8 cellular contexts compared by ENCODE assay signal in the genomic region with DNA sequence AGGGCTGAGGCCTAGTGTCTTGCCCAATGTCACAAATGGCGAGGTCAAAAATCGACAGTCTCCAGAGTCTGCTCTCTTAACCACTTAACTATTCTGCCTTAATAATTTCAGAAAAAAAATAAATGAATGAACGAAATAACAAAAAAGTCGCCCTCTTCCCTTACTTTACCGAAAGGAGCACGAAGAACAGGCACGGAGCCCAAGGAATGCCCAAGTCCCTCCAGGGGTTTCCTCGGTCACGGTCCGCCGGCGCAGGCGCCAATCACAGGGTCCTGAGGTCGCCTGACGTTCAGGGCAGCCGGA. TPM values are rescaled to one million over a fixed set of nuclear protein-coding genes. Genes with fewer than 3 reads are reported as not detected.
DNase-seq lines count a peak whose midpoint lies in the region; ATAC-seq, FAIRE-seq and TF ChIP-seq lines count a peak whose summit lies in the region.

No MANE protein-coding gene starts in this region.

- H3K27me3 ChIP-seq in iPS-20b (ENCODE audit: insufficient read depth, low read length) (no peaks in the 10 kb centered on the region), stomach (no peaks in the 10 kb centered on the region)

- no peaks in the 10 kb centered on the region for H3K27me3 Mint-ChIP-seq in activated naive CD8-positive, alpha-beta T cell treated with anti-CD3 and anti-CD28 coated beads, Interleukin-2, amount 10 ng/mL, durations not matched to agents 7 days and 5 days

- ATAC-seq in HG03095 (IDR thresholded peaks at IDR 0.05; ENCODE audit: unreplicated experiment): peak; percentile 40
- peak; percentile 77 for ATAC-seq in activated naive CD8-positive, alpha-beta T cell treated with anti-CD3 and anti-CD28 coated beads, Interleukin-2, amount 10 ng/mL, durations not matched to agents 7 days and 5 days (ENCODE audit: low read depth)
- no peak for ATAC-seq in GM19452 (IDR thresholded peaks at IDR 0.05; ENCODE audit: unreplicated experiment)

- H3K27ac Mint-ChIP-seq in activated naive CD8-positive, alpha-beta T cell treated with anti-CD3 and anti-CD28 coated beads, Interleukin-2, amount 10 ng/mL, durations not matched to agents 7 days and 5 days: peak overlapping the region; percentile 100

- no peak for FAIRE-seq in GM12891 (lab: Jason Lieb, UNC)

- no peaks in the 10 kb centered on the region for H3K9me3 ChIP-seq in iPS-20b (ENCODE audit: insufficient read depth, low read depth, low read length)
- no peaks in the 10 kb centered on the region for H3K9me3 ChIP-seq in stomach

- H3K36me3 Mint-ChIP-seq in activated naive CD8-positive, alpha-beta T cell treated with anti-CD3 and anti-CD28 coated beads, Interleukin-2, amount 10 ng/mL, durations not matched to agents 7 days and 5 days: peaks cover 21% of the 10 kb centered on the region

- H3K4me3 ChIP-seq in iPS-20b (ENCODE audit: low read length) (peak overlapping the region; percentile 95), stomach (peak overlapping the region; percentile 66 to 99 (median 91))

- TF ChIP-seq EP300 in stomach (IDR thresholded peaks at IDR 0.05): no peak

- DNase-seq in GM12891 (ENCODE audit: insufficient read length, low spot score) (no peak), stomach (peak; percentile 74), kidney tubule cell (ENCODE audit: low spot score) (no peak), GOT3 (lab: John Stamatoyannopoulos, UW) (no peak)
- no peak for DNase-seq in activated naive CD8-positive, alpha-beta T cell treated with anti-CD3 and anti-CD28 coated beads, Interleukin-2, amount 10 ng/mL, durations not matched to agents 7 days and 5 days

- 0 to 1% (median 0%) methylated on average over 16 of the region's 16 CpGs for WGBS in stomach, 5 donors

- peak overlapping the region; percentile 99 for H3K4me3 Mint-ChIP-seq in activated naive CD8-positive, alpha-beta T cell treated with anti-CD3 and anti-CD28 coated beads, Interleukin-2, amount 10 ng/mL, durations not matched to agents 7 days and 5 days

- H3K9me3 Mint-ChIP-seq in activated naive CD8-positive, alpha-beta T cell treated with anti-CD3 and anti-CD28 coated beads, Interleukin-2, amount 10 ng/mL, durations not matched to agents 7 days and 5 days: no peaks in the 10 kb centered on the region

- H3K4me1 ChIP-seq in iPS-20b (ENCODE audit: insufficient read depth, low read length) (peaks cover 7% of the 10 kb centered on the region; the same call in 1 of the 2 replicates), stomach (peaks cover 17 to 58% (median 43%) of the 10 kb centered on the region in 4 donors)

- no peak for TF ChIP-seq POLR2A in GM12891 (IDR thresholded peaks at IDR 0.05; ENCODE audit: low read depth, low read length)
- TF ChIP-seq POLR2A in stomach (IDR thresholded peaks at IDR 0.05): no peak

- POLR2A ChIA-PET in activated naive CD8-positive, alpha-beta T cell treated with anti-CD3 and anti-CD28 coated beads, Interleukin-2, amount 10 ng/mL, durations not matched to agents 7 days and 5 days (lab: Charles Lee): interaction anchor here (0.8 to 2.0 kb wide), 11 partner anchors 14 to 309 kb away, joined by 3 to 12 read pairs (median 7); a partner anchor contains a TSS

- TF ChIP-seq CTCF in stomach (IDR thresholded peaks at IDR 0.05): no peak

- H3K4me1 Mint-ChIP-seq in activated naive CD8-positive, alpha-beta T cell treated with anti-CD3 and anti-CD28 coated beads, Interleukin-2, amount 10 ng/mL, durations not matched to agents 7 days and 5 days: peaks cover 34% of the 10 kb centered on the region

- H3K36me3 ChIP-seq in iPS-20b (ENCODE audit: insufficient read depth, low read depth, low read length) (peaks cover 53% of the 10 kb centered on the region), stomach (peaks cover 19 to 56% (median 54%) of the 10 kb centered on the region in 4 donors)

- peak overlapping the region; percentile 81; the same call in 1 of the 2 replicates for H3K9ac ChIP-seq in iPS-20b (ENCODE audit: low read depth, low read length)

- H3K27ac ChIP-seq in iPS-20b (ENCODE audit: low read length): no peak overlapping the region
- peak overlapping the region; percentile 83 to 96 (median 94) for H3K27ac ChIP-seq in stomach

- intact Hi-C loops in stomach (cut with DNase I; ENCODE audit: low total_unique reads): no loop called here

TF ChIP-seq in GM12891, 5 proteins besides CTCF, POLR2A, EP300 and RAD21:
- TF ChIP-seq PAX5 (IDR thresholded peaks at IDR 0.05; ENCODE audit: insufficient read depth, low read length, severe bottlenecking) (peak; percentile 99), TAF1 (IDR thresholded peaks at IDR 0.05; ENCODE audit: low read depth, low read length) (no peak)

RNA-seq across cellular contexts. Expression of a gene that starts 0.3 kb away (rescaled TPM):
- polyA plus RNA-seq in GM12891 (2012; ENCODE audit: low read depth, missing spikeins): 22.7 TPM
- 10 to 100 TPM; 42.8 to 43.4 TPM for total RNA-seq in activated naive CD8-positive, alpha-beta T cell treated with anti-CD3 and anti-CD28 coated beads, Interleukin-2, amount 10 ng/mL, durations not matched to agents 7 days and 5 days
- 10 to 100 TPM; 18.2 to 50.9 (median 29.6) TPM for total RNA-seq in stomach
- 10 to 100 TPM; 10.1 to 22.0 (median 13.2) TPM for polyA plus RNA-seq in stomach

RNA-seq across cellular contexts. Expression of a gene that starts 0.6 kb away (rescaled TPM):
- polyA plus RNA-seq in GM12891 (2012; ENCODE audit: low read depth, missing spikeins): 16.6 TPM
- 10 to 100 TPM; 25.1 to 27.4 TPM for total RNA-seq in activated naive CD8-positive, alpha-beta T cell treated with anti-CD3 and anti-CD28 coated beads, Interleukin-2, amount 10 ng/mL, durations not matched to agents 7 days and 5 days
- total RNA-seq in stomach: 10 to 100 TPM; 25.7 to 58.9 (median 30.6) TPM
- 10 to 100 TPM; 11.2 to 12.2 (median 11.9) TPM for polyA plus RNA-seq in stomach

RNA-seq across cellular contexts. Expression of a gene that starts 34.3 kb away (rescaled TPM):
- 38.1 TPM for polyA plus RNA-seq in GM12891 (2012; ENCODE audit: low read depth, missing spikeins)
- 10 to 100 TPM; 32.7 to 37.4 TPM for total RNA-seq in activated naive CD8-positive, alpha-beta T cell treated with anti-CD3 and anti-CD28 coated beads, Interleukin-2, amount 10 ng/mL, durations not matched to agents 7 days and 5 days
- total RNA-seq in stomach: 10 to 100 TPM; 10.1 to 68.7 (median 33.0) TPM
- polyA plus RNA-seq in stomach: 10 to 100 TPM; 20.6 to 31.6 (median 28.2) TPM

RNA-seq across cellular contexts. Expression of a gene that starts 34.3 kb away (rescaled TPM):
- polyA plus RNA-seq in GM12891 (2012; ENCODE audit: low read depth, missing spikeins): 0.49 TPM
- total RNA-seq in activated naive CD8-positive, alpha-beta T cell treated with anti-CD3 and anti-CD28 coated beads, Interleukin-2, amount 10 ng/mL, durations not matched to agents 7 days and 5 days: 1 to 10 TPM; 1.1 to 1.6 TPM
- 1 to 10 TPM in 4 of 5 donors, under 1 TPM in 1; 0.87 to 3.1 (median 1.8) TPM for total RNA-seq in stomach
- polyA plus RNA-seq in stomach: 1 to 10 TPM; 1.7 to 2.4 (median 2.1) TPM
